In genomic region chr1:89923517-89923916, GRCh38 we compare ENCODE assay signal across 2 cellular contexts.
TF ChIP-seq lines count a peak whose summit lies in the region.

No MANE protein-coding gene starts in this region.

TF ChIP-seq in H1, 55 proteins besides CTCF, POLR2A, EP300 and RAD21:
- TF ChIP-seq HDAC2 (IDR thresholded peaks at IDR 0.05; ENCODE audit: borderline replicate concordance in 1 of 2, low read depth in 2 of 2, low read length in 2 of 2) (no peak), EGR1 (IDR thresholded peaks at IDR 0.05; ENCODE audit: borderline replicate concordance, low read depth, low read length) (no peak), SP2 (IDR thresholded peaks at IDR 0.05; ENCODE audit: low read length) (no peak), EZH2 (IDR thresholded peaks at IDR 0.05; ENCODE audit: low read depth, low read length, severe bottlenecking) (no peak), PHF8 (conservative IDR thresholded peaks at IDR 0.05; ENCODE audit: low read depth, low read length) (no peak), SIRT6 (IDR thresholded peaks at IDR 0.05; ENCODE audit: low read length) (no peak), JUN (IDR thresholded peaks at IDR 0.05; ENCODE audit: low read depth, low read length) (no peak), TBP (IDR thresholded peaks at IDR 0.05; ENCODE audit: low read depth, low read length) (no peak), SIX5 (IDR thresholded peaks at IDR 0.05; ENCODE audit: low read depth, low read length) (no peak), CHD7 (IDR thresholded peaks at IDR 0.05; ENCODE audit: insufficient replicate concordance, low read length) (no peak), TCF12 (IDR thresholded peaks at IDR 0.05; ENCODE audit: low read depth, low read length) (no peak), JUND (IDR thresholded peaks at IDR 0.05; ENCODE audit: low read length) (no peak), ATF3 (IDR thresholded peaks at IDR 0.05; ENCODE audit: insufficient read depth, low read depth, low read length) (no peak), NANOG (IDR thresholded peaks at IDR 0.05; ENCODE audit: insufficient read depth, low read depth, low read length, poor library complexity, severe bottlenecking) (no peak), RFX5 (IDR thresholded peaks at IDR 0.05; ENCODE audit: borderline replicate concordance, low read depth, low read length) (no peak), MAX (IDR thresholded peaks at IDR 0.05) (no peak), CTBP2 (IDR thresholded peaks at IDR 0.05; ENCODE audit: borderline replicate concordance, insufficient read depth, insufficient read length, low read length) (no peak)
TF ChIP-seq in H1: peak in this region for 0.

TF ChIP-seq in endothelial cell of umbilical vein, 7 proteins besides CTCF, POLR2A, EP300 and RAD21:
- TF ChIP-seq POLR2AphosphoS5 (IDR thresholded peaks at IDR 0.05; ENCODE audit: insufficient read depth, low read depth, low read length): no peak
- TF ChIP-seq EZH2 (IDR thresholded peaks at IDR 0.05; ENCODE audit: borderline replicate concordance, low read depth, low read length, severe bottlenecking): no peak
- TF ChIP-seq MAX (IDR thresholded peaks at IDR 0.05; ENCODE audit: insufficient read depth, insufficient read length): no peak
- no peak for TF ChIP-seq FOS (IDR thresholded peaks at IDR 0.05; ENCODE audit: borderline replicate concordance, insufficient read depth, low read length)
- TF ChIP-seq JUN (IDR thresholded peaks at IDR 0.05; ENCODE audit: borderline replicate concordance, insufficient read depth, insufficient read length, low read depth): no peak
- TF ChIP-seq GATA2 (IDR thresholded peaks at IDR 0.05; ENCODE audit: insufficient read depth, insufficient read length, low read depth, low read length): no peak
- TF ChIP-seq MYC (IDR thresholded peaks at IDR 0.05; ENCODE audit: low read depth, low read length): no peak
